1 cellular context compared by ENCODE assay signal in genomic region chr13:75703768-75704167, GRCh38.
TF ChIP-seq lines count a peak whose summit lies in the region.

No MANE protein-coding gene starts in this region.

TF ChIP-seq in SK-N-SH, 30 proteins besides CTCF, POLR2A, EP300 and RAD21 (continued from another document):
- TF ChIP-seq, protein P1, sequence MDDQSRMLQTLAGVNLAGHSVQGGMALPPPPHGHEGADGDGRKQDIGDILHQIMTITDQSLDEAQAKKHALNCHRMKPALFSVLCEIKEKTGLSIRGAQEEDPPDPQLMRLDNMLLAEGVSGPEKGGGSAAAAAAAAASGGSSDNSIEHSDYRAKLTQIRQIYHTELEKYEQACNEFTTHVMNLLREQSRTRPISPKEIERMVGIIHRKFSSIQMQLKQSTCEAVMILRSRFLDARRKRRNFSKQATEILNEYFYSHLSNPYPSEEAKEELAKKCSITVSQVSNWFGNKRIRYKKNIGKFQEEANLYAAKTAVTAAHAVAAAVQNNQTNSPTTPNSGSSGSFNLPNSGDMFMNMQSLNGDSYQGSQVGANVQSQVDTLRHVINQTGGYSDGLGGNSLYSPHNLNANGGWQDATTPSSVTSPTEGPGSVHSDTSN (IDR thresholded peaks at IDR 0.05): no peak
- TF ChIP-seq CHD2 (IDR thresholded peaks at IDR 0.05; ENCODE audit: low read length, partially characterized antibody) (no peak), TCF12 (IDR thresholded peaks at IDR 0.05) (no peak), SIN3A (IDR thresholded peaks at IDR 0.05; ENCODE audit: borderline replicate concordance, low read depth, low read length) (no peak), EZH2phosphoT487 (IDR thresholded peaks at IDR 0.05; ENCODE audit: borderline replicate concordance, low read depth) (no peak), NFIC (IDR thresholded peaks at IDR 0.05; ENCODE audit: borderline replicate concordance) (no peak), YY1 (IDR thresholded peaks at IDR 0.05; ENCODE audit: low read depth) (no peak), SMC3 (IDR thresholded peaks at IDR 0.05; ENCODE audit: low read depth, low read length) (no peak), FOSL2 (IDR thresholded peaks at IDR 0.05; ENCODE audit: borderline replicate concordance, low read depth) (no peak), GABPA (IDR thresholded peaks at IDR 0.05; ENCODE audit: low read depth) (no peak)
- TF ChIP-seq, protein P2, sequence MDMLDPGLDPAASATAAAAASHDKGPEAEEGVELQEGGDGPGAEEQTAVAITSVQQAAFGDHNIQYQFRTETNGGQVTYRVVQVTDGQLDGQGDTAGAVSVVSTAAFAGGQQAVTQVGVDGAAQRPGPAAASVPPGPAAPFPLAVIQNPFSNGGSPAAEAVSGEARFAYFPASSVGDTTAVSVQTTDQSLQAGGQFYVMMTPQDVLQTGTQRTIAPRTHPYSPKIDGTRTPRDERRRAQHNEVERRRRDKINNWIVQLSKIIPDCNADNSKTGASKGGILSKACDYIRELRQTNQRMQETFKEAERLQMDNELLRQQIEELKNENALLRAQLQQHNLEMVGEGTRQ (IDR thresholded peaks at IDR 0.05; ENCODE audit: borderline replicate concordance, low read depth, low read length): no peak
